ENCODE assay signal across 30 cellular contexts in the genomic region with DNA sequence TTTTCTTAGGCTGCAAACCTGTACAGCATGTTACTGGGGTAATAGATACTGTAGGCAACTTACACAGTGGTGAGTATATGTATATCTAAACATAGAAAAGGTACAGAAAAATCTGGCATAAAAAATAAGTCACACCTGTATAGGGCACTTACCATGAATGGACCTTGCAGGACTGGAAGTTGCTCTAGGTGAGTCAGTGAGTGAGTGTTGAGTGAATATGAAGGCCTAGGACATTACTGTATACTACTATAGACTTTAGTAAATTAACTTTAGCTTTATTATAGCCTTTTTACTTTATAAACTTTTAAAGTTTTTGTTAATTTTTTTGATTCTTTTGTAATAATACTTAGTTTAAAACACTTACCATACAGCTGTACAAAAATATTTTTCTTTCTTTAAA.
"Had no signal": no experiment of that assay in that cellular context is flagged by ENCODE, and none has a peak within 500 bp of the region (broad histone marks: within the 10 kb centered on the region; RNA-seq: fewer than 3 reads in every experiment).

No MANE protein-coding gene starts in this region.

- FAIRE-seq: astrocyte, TTC549 had no signal

- ATAC-seq: activated CD8-positive, alpha-beta T cell treated with anti-CD3 and anti-CD28 coated beads, Interleukin-2, amount 10 ng/mL, durations not matched to agents 7 days and 5 days; activated naive CD4-positive, alpha-beta T cell treated with anti-CD3 and anti-CD28 coated beads, Interleukin-2, amount 50 U/mL, for 72 hours; activated T-cell treated with anti-CD3 and anti-CD28 coated beads, Interleukin-2, amount 50 U/mL, for 4 hours; body of pancreas had no signal

- H3K9me3 ChIP-seq: adrenal gland, body of pancreas, SJCRH30 had no signal

- H3K36me3 ChIP-seq: adrenal gland, SJCRH30 had no signal

- DNase-seq: activated CD4-positive, alpha-beta T cell treated with anti-CD3 and anti-CD28 coated beads, Interleukin-2, amount 10 ng/mL, durations not matched to agents 7 days and 5 days; activated CD4-positive, alpha-beta T cell treated with anti-CD3 and anti-CD28 coated beads, Interleukin-2, amount 50 U/mL, for 48 hours; activated CD8-positive, alpha-beta T cell treated with anti-CD3 and anti-CD28 coated beads, Interleukin-2, amount 10 ng/mL, durations not matched to agents 7 days and 5 days; activated gamma-delta T cell treated with Interleukin-2 at 50 U/mL for 16 hours; activated naive CD4-positive, alpha-beta T cell treated with anti-CD3 and anti-CD28 coated beads for 36 hours; activated T-cell treated with anti-CD3 and anti-CD28 coated beads, Interleukin-2, amount 50 U/mL, for 4 hours; adrenal gland; body of pancreas; central memory CD4-positive, alpha-beta T cell; Kasumi-1; KG1; MM.1S; NCI-H1092 treated with DMSO at 0.1 percent for 48 hours; NCI-H1417; NCI-H146; NCI-H187; NCI-H2029 treated with DMSO at 0.1 percent for 48 hours; NCI-H2107; NCI-H2171; NCI-H446; NCI-H524; NCI-H748 treated with DMSO at 0.1 percent for 48 hours; NK-92 treated with Interleukin-12 subunit alpha and Interleukin-12 subunit beta, amount 100 ng/mL, for 24 hours; SHP77; SJCRH30; T1000 had no signal

- H3K27ac ChIP-seq: adrenal gland, body of pancreas, SJCRH30, SK-N-MC had no signal

- H3K4me3 ChIP-seq: adrenal gland, body of pancreas, SJCRH30, SK-N-MC had no signal

- H3K27me3 ChIP-seq: adrenal gland, body of pancreas, SJCRH30 had no signal
